In the genomic region with DNA sequence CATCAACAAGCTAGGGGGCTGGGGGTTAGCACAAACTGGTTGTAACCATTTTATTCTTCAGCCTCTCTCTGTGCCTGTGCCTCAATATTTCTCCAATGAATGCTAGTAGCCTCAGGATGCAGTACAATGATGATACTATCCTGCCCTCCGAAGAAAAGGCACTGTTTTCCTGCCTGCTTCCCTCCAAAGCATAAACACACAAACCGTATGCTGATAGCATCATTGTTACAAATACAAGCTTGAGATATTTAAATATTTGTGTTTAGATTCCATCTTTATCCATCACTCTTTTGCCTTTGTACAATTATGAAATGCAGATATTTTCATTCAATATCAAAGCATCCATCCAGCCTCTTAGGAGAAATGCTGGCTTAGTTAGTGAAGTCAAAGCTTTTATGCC, we compare ENCODE assay signal across 20 cellular contexts.
DNase-seq lines count a peak whose midpoint lies in the region; ATAC-seq and TF ChIP-seq lines count a peak whose summit lies in the region.
"Had no signal": no experiment of that assay in that cellular context is flagged by ENCODE, and none has a peak within 500 bp of the region (broad histone marks: within the 10 kb centered on the region; RNA-seq: fewer than 3 reads in every experiment).

No MANE protein-coding gene starts in this region.

- H3K9me3 Mint-ChIP-seq in progenitor cell of endocrine pancreas (ENCODE audit: low read depth) = peaks cover 9% of the 10 kb centered on the region
- H3K9me3 Mint-ChIP-seq: GM23338 had no signal

- H3K4me3 ChIP-seq in ACC112 (ENCODE audit: low read depth, low read length) = no peak overlapping the region
- H3K4me3 ChIP-seq: GM12878, GM23338, K562 had no signal

- no peaks in the 10 kb centered on the region for H3K79me2 ChIP-seq in ACC112 (ENCODE audit: control insufficient read depth, insufficient read depth, low read length, unreplicated experiment)

- DNase-seq in caudate nucleus (lab: John Stamatoyannopoulos, UW) = peak in 1 of 61 donors; percentile 4
- DNase-seq in medulla oblongata (ENCODE audit: extremely low spot score) = peak; percentile 49
- peak; percentile 53 for DNase-seq in superior temporal gyrus (ENCODE audit: extremely low spot score)
- no peak for DNase-seq in HPDE6-E6E7 (ENCODE audit: extremely low spot score)
- DNase-seq in NCI-H1417 treated with DMSO at 0.1 percent for 48 hours (lab: John Stamatoyannopoulos, UW) = no peak
- no peak for DNase-seq in progenitor cell of endocrine pancreas (ENCODE audit: low spot score, unreplicated experiment)
- DNase-seq: DMS 273 treated with DMSO at 0.1 percent for 48 hours, GDM1, MV-4-11, NCI-H1930, NCI-H2171 treated with DMSO at 0.1 percent for 48 hours, NCI-H446 treated with DMSO at 0.1 percent for 48 hours, RPMI8226 had no signal

- ATAC-seq in HG03354 (IDR thresholded peaks at IDR 0.05; ENCODE audit: poor library complexity, severe bottlenecking, unreplicated experiment) = no peak
- ATAC-seq: GM12878, GM23338, HCT116, K562 had no signal

- no peaks in the 10 kb centered on the region for H3K27me3 ChIP-seq in ACC112 (ENCODE audit: insufficient read depth, low read length)

- TF ChIP-seq CTCF in progenitor cell of endocrine pancreas (IDR thresholded peaks at IDR 0.05; ENCODE audit: unreplicated experiment) = no peak

- peaks cover 27% of the 10 kb centered on the region for H3K4me1 ChIP-seq in ACC112 (ENCODE audit: control insufficient read depth, insufficient read depth, low read length, unreplicated experiment)

- H3K27me3 Mint-ChIP-seq in progenitor cell of endocrine pancreas = no peaks in the 10 kb centered on the region

- H3K36me3 ChIP-seq in ACC112 (ENCODE audit: insufficient read depth, low read length) = no peaks in the 10 kb centered on the region

- no peak overlapping the region for H3K4me3 Mint-ChIP-seq in progenitor cell of endocrine pancreas (ENCODE audit: low read depth)
- H3K4me3 Mint-ChIP-seq: GM23338 had no signal

- H3K27ac ChIP-seq in ACC112 (ENCODE audit: low read depth, low read length) = peak overlapping the region; percentile 94; the same call in 1 of the 2 replicates
- peak overlapping the region; percentile 42 for H3K27ac ChIP-seq in caudate nucleus (ENCODE audit: low read depth, low read length)
- H3K27ac ChIP-seq: C4-2B had no signal

- peaks cover 5% of the 10 kb centered on the region for H3K4me1 Mint-ChIP-seq in progenitor cell of endocrine pancreas (ENCODE audit: low read depth)
- H3K4me1 Mint-ChIP-seq: GM23338 had no signal

- H3K27ac Mint-ChIP-seq in progenitor cell of endocrine pancreas = no peak overlapping the region
- H3K27ac Mint-ChIP-seq: GM23338 had no signal

- H2AFZ ChIP-seq in ACC112 (ENCODE audit: low read length, unreplicated experiment) = no peak overlapping the region
- H2AFZ ChIP-seq: GM23338 had no signal

- H3K36me3 Mint-ChIP-seq in progenitor cell of endocrine pancreas (ENCODE audit: insufficient read depth) = no peaks in the 10 kb centered on the region

Comparison
In these comparisons a context has a peak if more than half of its experiments do, and no peak if none do; other contexts are left out.
1. DNase-seq: peak in medulla oblongata (single experiment) and superior temporal gyrus (single experiment); none in HPDE6-E6E7 (single experiment), NCI-H1417 treated with DMSO at 0.1 percent for 48 hours (single experiment) and progenitor cell of endocrine pancreas (single experiment).